ENCODE assay signal across 22 cellular contexts in genomic region chrX:105845661-105846060, GRCh38. TPM values are rescaled to one million over a fixed set of nuclear protein-coding genes. Genes with fewer than 3 reads are reported as not detected.
DNase-seq lines count a peak whose midpoint lies in the region; ATAC-seq and TF ChIP-seq lines count a peak whose summit lies in the region.
"Had no signal": no experiment of that assay in that cellular context is flagged by ENCODE, and none has a peak within 500 bp of the region (broad histone marks: within the 10 kb centered on the region; RNA-seq: fewer than 3 reads in every experiment).

No MANE protein-coding gene starts in this region.

- no peaks in the 10 kb centered on the region for H3K79me2 ChIP-seq in PC-3 (ENCODE audit: low read length)

- in situ Hi-C loops in G401 (cut with HindIII; ENCODE audit: low sequenced_read_pairs) = no loop called here

- no peak overlapping the region for H2AFZ ChIP-seq in PC-3 (ENCODE audit: low read length)

- no peaks in the 10 kb centered on the region for H3F3A ChIP-seq in PC-3 (ENCODE audit: low read length, unreplicated experiment)

- CTCF ChIA-PET in PC-3 (lab: Charles Lee) = no interaction called here

- no peaks in the 10 kb centered on the region for H3K9me3 Mint-ChIP-seq in activated T-helper 17 cell treated with anti-CD3 and anti-CD28 coated beads, Interleukin-2, amount 50 U/mL, for 72 hours

- no peaks in the 10 kb centered on the region for H3K27me3 ChIP-seq in PC-3 (ENCODE audit: low read length)
- H3K27me3 ChIP-seq in thyroid gland = no peaks in the 10 kb centered on the region
- H3K27me3 ChIP-seq in ascending aorta = no peaks in the 10 kb centered on the region
- no peaks in the 10 kb centered on the region for H3K27me3 ChIP-seq in Peyer's patch
- H3K27me3 ChIP-seq: BE2C had no signal

- H3K27ac Mint-ChIP-seq in activated T-helper 17 cell treated with anti-CD3 and anti-CD28 coated beads, Interleukin-2, amount 50 U/mL, for 72 hours = no peak overlapping the region
- H3K27ac Mint-ChIP-seq: CD4-positive, CD25-positive, alpha-beta regulatory T cell; CD8-positive, alpha-beta memory T cell had no signal

- H3K9me3 ChIP-seq in PC-3 (ENCODE audit: low read length) = no peaks in the 10 kb centered on the region
- no peaks in the 10 kb centered on the region for H3K9me3 ChIP-seq in thyroid gland
- no peaks in the 10 kb centered on the region for H3K9me3 ChIP-seq in ascending aorta
- no peaks in the 10 kb centered on the region for H3K9me3 ChIP-seq in Peyer's patch
- H3K9me3 ChIP-seq: BE2C had no signal

- TF ChIP-seq CTCF in PC-3 (conservative IDR thresholded peaks at IDR 0.05; ENCODE audit: low read depth, low read length) (no peak), epithelial cell of esophagus (IDR thresholded peaks at IDR 0.05; ENCODE audit: insufficient read depth, low read depth, low read length, missing control alignments) (no peak), thyroid gland (IDR thresholded peaks at IDR 0.05) (no peak), ascending aorta (IDR thresholded peaks at IDR 0.05) (no peak), Peyer's patch (IDR thresholded peaks at IDR 0.05) (no peak)

- no peak overlapping the region for H3K4me2 ChIP-seq in PC-3 (ENCODE audit: low read length)

- no peaks in the 10 kb centered on the region for H3K9me2 ChIP-seq in PC-3 (replicated peaks; ENCODE audit: low read length)

- H3K36me3 ChIP-seq in PC-3 (ENCODE audit: low read depth, low read length) = no peaks in the 10 kb centered on the region
- H3K36me3 ChIP-seq in thyroid gland = no peaks in the 10 kb centered on the region
- H3K36me3 ChIP-seq in ascending aorta = no peaks in the 10 kb centered on the region
- H3K36me3 ChIP-seq in Peyer's patch = no peaks in the 10 kb centered on the region
- H3K36me3 ChIP-seq: BE2C had no signal

- 22% methylated on average over 1 of the region's 1 CpG; no CpG with 5 or more reads in 1 of the 2 donors for WGBS in thyroid gland, 2 donors

- no TSS peak for BruUV-seq in PC-3 (replicated peaks; lab: Mats Ljungman, UMichigan)

- H3K4me1 ChIP-seq in PC-3 (ENCODE audit: insufficient read depth, low read length) (no peaks in the 10 kb centered on the region), thyroid gland (no peaks in the 10 kb centered on the region), ascending aorta (no peaks in the 10 kb centered on the region), Peyer's patch (no peaks in the 10 kb centered on the region)
- H3K4me1 ChIP-seq: BE2C had no signal

- H3K27ac ChIP-seq in PC-3 (ENCODE audit: low read length) (no peak overlapping the region), thyroid gland (no peak overlapping the region), ascending aorta (no peak overlapping the region), Peyer's patch (no peak overlapping the region)

- POLR2A ChIA-PET in PC-3 (lab: Charles Lee; ENCODE audit: unreplicated experiment) = no interaction called here

- no peaks in the 10 kb centered on the region for H3K4me1 Mint-ChIP-seq in activated T-helper 17 cell treated with anti-CD3 and anti-CD28 coated beads, Interleukin-2, amount 50 U/mL, for 72 hours
- H3K4me1 Mint-ChIP-seq: CD4-positive, CD25-positive, alpha-beta regulatory T cell; CD8-positive, alpha-beta memory T cell had no signal

- H3K27me3 Mint-ChIP-seq in activated T-helper 17 cell treated with anti-CD3 and anti-CD28 coated beads, Interleukin-2, amount 50 U/mL, for 72 hours = no peaks in the 10 kb centered on the region
- H3K27me3 Mint-ChIP-seq: CD4-positive, CD25-positive, alpha-beta regulatory T cell had no signal

- TF ChIP-seq POLR2A in thyroid gland (IDR thresholded peaks at IDR 0.05) (no peak), Peyer's patch (IDR thresholded peaks at IDR 0.05) (no peak)

- DNase-seq in PC-3 (peak; percentile 8), epithelial cell of esophagus (ENCODE audit: low read depth) (peak; percentile 2), kidney tubule cell (ENCODE audit: low spot score) (peak; percentile 37), thyroid gland (peak; percentile 57 to 64), ascending aorta (ENCODE audit: low spot score in 2 of 2) (no peak), G401 (ENCODE audit: low spot score) (no peak), Peyer's patch (no peak)
- DNase-seq: ACHN; BE2C; C1 segment of cervical spinal cord; CD4-positive, CD25-positive, alpha-beta regulatory T cell; CD8-positive, alpha-beta memory T cell; COR-L47; DMS 273 treated with DMSO at 0.1 percent for 48 hours; DMS53; DND-41; EL; GDM1; HCEC 1CT; IMR-90 had no signal

- intact Hi-C loops in PC-3 (cut with micrococcal nuclease) = no loop called here
- intact Hi-C loops in thyroid gland (cut with DNase I) = no loop called here
- intact Hi-C loops in ascending aorta (cut with DNase I) = no loop called here

- H3K4me3 ChIP-seq in PC-3 (ENCODE audit: low read length) (no peak overlapping the region), epithelial cell of esophagus (ENCODE audit: low read length) (no peak overlapping the region), thyroid gland (replicated peaks in 1 of 3) (no peak overlapping the region), ascending aorta (no peak overlapping the region), Peyer's patch (no peak overlapping the region)
- H3K4me3 ChIP-seq: K562 had no signal

- no peaks in the 10 kb centered on the region for H3K36me3 Mint-ChIP-seq in activated T-helper 17 cell treated with anti-CD3 and anti-CD28 coated beads, Interleukin-2, amount 50 U/mL, for 72 hours (ENCODE audit: low read depth)
- H3K36me3 Mint-ChIP-seq: CD4-positive, CD25-positive, alpha-beta regulatory T cell; CD8-positive, alpha-beta memory T cell had no signal

- no peak for ATAC-seq in PC-3
- ATAC-seq in activated T-helper 17 cell treated with anti-CD3 and anti-CD28 coated beads, Interleukin-2, amount 50 U/mL, for 72 hours (replicated peaks) = no peak
- ATAC-seq: K562 had no signal

- no peaks in the 10 kb centered on the region for H4K20me1 ChIP-seq in PC-3 (ENCODE audit: low read length)

- no peak overlapping the region for H3K4me3 Mint-ChIP-seq in activated T-helper 17 cell treated with anti-CD3 and anti-CD28 coated beads, Interleukin-2, amount 50 U/mL, for 72 hours
- H3K4me3 Mint-ChIP-seq: CD4-positive, CD25-positive, alpha-beta regulatory T cell; CD8-positive, alpha-beta memory T cell had no signal

- no peak overlapping the region for H3K9ac ChIP-seq in PC-3 (ENCODE audit: low read length)

RNA-seq across cellular contexts. Expression of gene NRK, which starts 23.3 kb away (rescaled TPM):
- total RNA-seq in PC-3 (2014; rRNA removed) = 0.73 and 0.86 TPM in 2 replicates
- 1 to 10 TPM in 3 of 4 donors, under 1 TPM in 1; 0.67 to 1.9 (median 1.4) TPM for total RNA-seq in thyroid gland
- 3.2 TPM for total RNA-seq in ascending aorta
- not detected in 2 replicates for total RNA-seq in G401 (2014; rRNA removed; shearing (Covaris generic))
- not detected for total RNA-seq in activated T-helper 17 cell treated with anti-CD3 and anti-CD28 coated beads, Interleukin-2, amount 50 U/mL, for 72 hours
- 1 to 10 TPM in 1 of 4 donors, under 1 TPM in 1, not detected in 2; 0.53 to 1.7 TPM for total RNA-seq in Peyer's patch
- total RNA-seq: CD4-positive, CD25-positive, alpha-beta regulatory T cell; CD8-positive, alpha-beta memory T cell had no signal

Comparison
In these comparisons a context has a peak if more than half of its experiments do, and no peak if none do; other contexts are left out.
1. DNase-seq: peak in PC-3 (single experiment), epithelial cell of esophagus (single experiment), kidney tubule cell (single experiment) and thyroid gland (2 of 2); none in ascending aorta (0 of 2), G401 (single experiment) and Peyer's patch (0 of 3).